In genomic region chr11:73654482-73655021, GRCh38 we compare ENCODE assay signal across 1 cellular context.
TF ChIP-seq lines count a peak whose summit lies in the region.

No MANE protein-coding gene starts in this region.

TF ChIP-seq in HepG2, 621 proteins besides CTCF, POLR2A, EP300 and RAD21 (continued from another document and continues in another):
- TF ChIP-seq, protein P1, sequence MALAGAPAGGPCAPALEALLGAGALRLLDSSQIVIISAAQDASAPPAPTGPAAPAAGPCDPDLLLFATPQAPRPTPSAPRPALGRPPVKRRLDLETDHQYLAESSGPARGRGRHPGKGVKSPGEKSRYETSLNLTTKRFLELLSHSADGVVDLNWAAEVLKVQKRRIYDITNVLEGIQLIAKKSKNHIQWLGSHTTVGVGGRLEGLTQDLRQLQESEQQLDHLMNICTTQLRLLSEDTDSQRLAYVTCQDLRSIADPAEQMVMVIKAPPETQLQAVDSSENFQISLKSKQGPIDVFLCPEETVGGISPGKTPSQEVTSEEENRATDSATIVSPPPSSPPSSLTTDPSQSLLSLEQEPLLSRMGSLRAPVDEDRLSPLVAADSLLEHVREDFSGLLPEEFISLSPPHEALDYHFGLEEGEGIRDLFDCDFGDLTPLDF (CRISPR knock-in tag; IDR thresholded peaks at IDR 0.05), result no peak
- TF ChIP-seq, protein P2, sequence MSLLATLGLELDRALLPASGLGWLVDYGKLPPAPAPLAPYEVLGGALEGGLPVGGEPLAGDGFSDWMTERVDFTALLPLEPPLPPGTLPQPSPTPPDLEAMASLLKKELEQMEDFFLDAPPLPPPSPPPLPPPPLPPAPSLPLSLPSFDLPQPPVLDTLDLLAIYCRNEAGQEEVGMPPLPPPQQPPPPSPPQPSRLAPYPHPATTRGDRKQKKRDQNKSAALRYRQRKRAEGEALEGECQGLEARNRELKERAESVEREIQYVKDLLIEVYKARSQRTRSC (CRISPR knock-in tag; IDR thresholded peaks at IDR 0.05; ENCODE audit: low read depth), result no peak
- TF ChIP-seq NFE2L2 (IDR thresholded peaks at IDR 0.05; ENCODE audit: low read length), result no peak
- TF ChIP-seq U2AF2 (IDR thresholded peaks at IDR 0.05; ENCODE audit: low read depth, low read length), result no peak
- TF ChIP-seq ERF (CRISPR knock-in tag; IDR thresholded peaks at IDR 0.05), result 0 out of 2 replicates have a peak, but pooled peaks have one; percentile 32
- TF ChIP-seq FOXO4 (CRISPR knock-in tag; conservative IDR thresholded peaks at IDR 0.05), result no peak
- TF ChIP-seq KLF6 (CRISPR knock-in tag; IDR thresholded peaks at IDR 0.05), result no peak
- TF ChIP-seq, protein P3, sequence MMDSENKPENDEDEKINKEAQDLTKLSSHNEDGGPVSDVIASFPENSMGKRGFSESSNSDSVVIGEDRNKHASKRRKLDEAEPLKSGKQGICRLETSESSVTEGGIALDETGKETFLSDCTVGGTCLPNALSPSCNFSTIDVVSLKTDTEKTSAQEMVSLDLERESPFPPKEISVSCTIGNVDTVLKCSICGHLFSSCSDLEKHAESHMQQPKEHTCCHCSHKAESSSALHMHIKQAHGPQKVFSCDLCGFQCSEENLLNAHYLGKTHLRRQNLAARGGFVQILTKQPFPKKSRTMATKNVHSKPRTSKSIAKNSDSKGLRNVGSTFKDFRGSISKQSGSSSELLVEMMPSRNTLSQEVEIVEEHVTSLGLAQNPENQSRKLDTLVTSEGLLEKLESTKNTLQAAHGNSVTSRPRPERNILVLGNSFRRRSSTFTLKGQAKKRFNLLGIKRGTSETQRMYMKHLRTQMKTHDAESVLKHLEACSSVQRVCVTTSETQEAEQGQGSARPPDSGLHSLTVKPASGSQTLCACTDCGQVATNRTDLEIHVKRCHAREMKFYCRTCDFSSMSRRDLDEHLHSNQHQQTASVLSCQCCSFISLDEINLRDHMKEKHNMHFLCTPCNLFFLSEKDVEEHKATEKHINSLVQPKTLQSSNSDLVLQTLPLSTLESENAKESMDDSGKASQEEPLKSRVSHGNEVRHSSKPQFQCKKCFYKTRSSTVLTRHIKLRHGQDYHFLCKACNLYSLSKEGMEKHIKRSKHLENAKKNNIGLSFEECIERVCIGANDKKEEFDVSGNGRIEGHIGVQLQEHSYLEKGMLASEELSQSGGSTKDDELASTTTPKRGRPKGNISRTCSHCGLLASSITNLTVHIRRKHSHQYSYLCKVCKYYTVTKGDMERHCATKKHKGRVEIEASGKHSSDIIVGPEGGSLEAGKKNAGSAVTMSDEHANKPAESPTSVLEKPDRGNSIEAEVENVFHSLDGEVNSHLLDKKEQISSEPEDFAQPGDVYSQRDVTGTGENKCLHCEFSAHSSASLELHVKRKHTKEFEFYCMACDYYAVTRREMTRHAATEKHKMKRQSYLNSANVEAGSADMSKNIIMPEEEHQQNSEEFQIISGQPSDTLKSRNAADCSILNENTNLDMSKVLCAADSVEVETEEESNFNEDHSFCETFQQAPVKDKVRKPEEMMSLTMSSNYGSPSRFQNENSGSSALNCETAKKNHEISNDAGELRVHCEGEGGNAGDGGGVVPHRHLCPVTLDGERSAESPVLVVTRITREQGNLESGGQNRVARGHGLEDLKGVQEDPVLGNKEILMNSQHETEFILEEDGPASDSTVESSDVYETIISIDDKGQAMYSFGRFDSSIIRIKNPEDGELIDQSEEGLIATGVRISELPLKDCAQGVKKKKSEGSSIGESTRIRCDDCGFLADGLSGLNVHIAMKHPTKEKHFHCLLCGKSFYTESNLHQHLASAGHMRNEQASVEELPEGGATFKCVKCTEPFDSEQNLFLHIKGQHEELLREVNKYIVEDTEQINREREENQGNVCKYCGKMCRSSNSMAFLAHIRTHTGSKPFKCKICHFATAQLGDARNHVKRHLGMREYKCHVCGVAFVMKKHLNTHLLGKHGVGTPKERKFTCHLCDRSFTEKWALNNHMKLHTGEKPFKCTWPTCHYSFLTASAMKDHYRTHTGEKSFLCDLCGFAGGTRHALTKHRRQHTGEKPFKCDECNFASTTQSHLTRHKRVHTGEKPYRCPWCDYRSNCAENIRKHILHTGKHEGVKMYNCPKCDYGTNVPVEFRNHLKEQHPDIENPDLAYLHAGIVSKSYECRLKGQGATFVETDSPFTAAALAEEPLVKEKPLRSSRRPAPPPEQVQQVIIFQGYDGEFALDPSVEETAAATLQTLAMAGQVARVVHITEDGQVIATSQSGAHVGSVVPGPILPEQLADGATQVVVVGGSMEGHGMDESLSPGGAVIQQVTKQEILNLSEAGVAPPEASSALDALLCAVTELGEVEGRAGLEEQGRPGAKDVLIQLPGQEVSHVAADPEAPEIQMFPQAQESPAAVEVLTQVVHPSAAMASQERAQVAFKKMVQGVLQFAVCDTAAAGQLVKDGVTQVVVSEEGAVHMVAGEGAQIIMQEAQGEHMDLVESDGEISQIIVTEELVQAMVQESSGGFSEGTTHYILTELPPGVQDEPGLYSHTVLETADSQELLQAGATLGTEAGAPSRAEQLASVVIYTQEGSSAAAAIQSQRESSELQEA (CRISPR knock-in tag; IDR thresholded peaks at IDR 0.05; ENCODE audit: not compliant biosample characterization), result no peak
- TF ChIP-seq NR1H2 (CRISPR knock-in tag; IDR thresholded peaks at IDR 0.05; ENCODE audit: borderline replicate concordance, low read depth), result no peak
- TF ChIP-seq, protein P4, sequence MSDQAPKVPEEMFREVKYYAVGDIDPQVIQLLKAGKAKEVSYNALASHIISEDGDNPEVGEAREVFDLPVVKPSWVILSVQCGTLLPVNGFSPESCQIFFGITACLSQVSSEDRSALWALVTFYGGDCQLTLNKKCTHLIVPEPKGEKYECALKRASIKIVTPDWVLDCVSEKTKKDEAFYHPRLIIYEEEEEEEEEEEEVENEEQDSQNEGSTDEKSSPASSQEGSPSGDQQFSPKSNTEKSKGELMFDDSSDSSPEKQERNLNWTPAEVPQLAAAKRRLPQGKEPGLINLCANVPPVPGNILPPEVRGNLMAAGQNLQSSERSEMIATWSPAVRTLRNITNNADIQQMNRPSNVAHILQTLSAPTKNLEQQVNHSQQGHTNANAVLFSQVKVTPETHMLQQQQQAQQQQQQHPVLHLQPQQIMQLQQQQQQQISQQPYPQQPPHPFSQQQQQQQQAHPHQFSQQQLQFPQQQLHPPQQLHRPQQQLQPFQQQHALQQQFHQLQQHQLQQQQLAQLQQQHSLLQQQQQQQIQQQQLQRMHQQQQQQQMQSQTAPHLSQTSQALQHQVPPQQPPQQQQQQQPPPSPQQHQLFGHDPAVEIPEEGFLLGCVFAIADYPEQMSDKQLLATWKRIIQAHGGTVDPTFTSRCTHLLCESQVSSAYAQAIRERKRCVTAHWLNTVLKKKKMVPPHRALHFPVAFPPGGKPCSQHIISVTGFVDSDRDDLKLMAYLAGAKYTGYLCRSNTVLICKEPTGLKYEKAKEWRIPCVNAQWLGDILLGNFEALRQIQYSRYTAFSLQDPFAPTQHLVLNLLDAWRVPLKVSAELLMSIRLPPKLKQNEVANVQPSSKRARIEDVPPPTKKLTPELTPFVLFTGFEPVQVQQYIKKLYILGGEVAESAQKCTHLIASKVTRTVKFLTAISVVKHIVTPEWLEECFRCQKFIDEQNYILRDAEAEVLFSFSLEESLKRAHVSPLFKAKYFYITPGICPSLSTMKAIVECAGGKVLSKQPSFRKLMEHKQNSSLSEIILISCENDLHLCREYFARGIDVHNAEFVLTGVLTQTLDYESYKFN (CRISPR knock-in tag; conservative IDR thresholded peaks at IDR 0.05), result peak; percentile 75; the same call in 1 of the 2 replicates
- TF ChIP-seq, protein P5, sequence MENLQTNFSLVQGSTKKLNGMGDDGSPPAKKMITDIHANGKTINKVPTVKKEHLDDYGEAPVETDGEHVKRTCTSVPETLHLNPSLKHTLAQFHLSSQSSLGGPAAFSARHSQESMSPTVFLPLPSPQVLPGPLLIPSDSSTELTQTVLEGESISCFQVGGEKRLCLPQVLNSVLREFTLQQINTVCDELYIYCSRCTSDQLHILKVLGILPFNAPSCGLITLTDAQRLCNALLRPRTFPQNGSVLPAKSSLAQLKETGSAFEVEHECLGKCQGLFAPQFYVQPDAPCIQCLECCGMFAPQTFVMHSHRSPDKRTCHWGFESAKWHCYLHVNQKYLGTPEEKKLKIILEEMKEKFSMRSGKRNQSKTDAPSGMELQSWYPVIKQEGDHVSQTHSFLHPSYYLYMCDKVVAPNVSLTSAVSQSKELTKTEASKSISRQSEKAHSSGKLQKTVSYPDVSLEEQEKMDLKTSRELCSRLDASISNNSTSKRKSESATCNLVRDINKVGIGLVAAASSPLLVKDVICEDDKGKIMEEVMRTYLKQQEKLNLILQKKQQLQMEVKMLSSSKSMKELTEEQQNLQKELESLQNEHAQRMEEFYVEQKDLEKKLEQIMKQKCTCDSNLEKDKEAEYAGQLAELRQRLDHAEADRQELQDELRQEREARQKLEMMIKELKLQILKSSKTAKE (CRISPR knock-in tag; IDR thresholded peaks at IDR 0.05; ENCODE audit: borderline replicate concordance), result no peak
- TF ChIP-seq ZNF549 (CRISPR knock-in tag; IDR thresholded peaks at IDR 0.05), result no peak
- TF ChIP-seq GATAD2A (CRISPR knock-in tag; IDR thresholded peaks at IDR 0.05), result peak; percentile 50
- peak; percentile 89 for TF ChIP-seq HNF4A (CRISPR knock-in tag; IDR thresholded peaks at IDR 0.05)
- TF ChIP-seq ZNF30 (CRISPR knock-in tag; IDR thresholded peaks at IDR 0.05), result no peak
- peak; percentile 43; the same call in 1 of the 2 replicates for TF ChIP-seq ZBTB10 (CRISPR knock-in tag; IDR thresholded peaks at IDR 0.05; ENCODE audit: borderline replicate concordance)
- TF ChIP-seq ZFP41 (CRISPR knock-in tag; IDR thresholded peaks at IDR 0.05; ENCODE audit: borderline replicate concordance), result no peak
- TF ChIP-seq, protein P6, sequence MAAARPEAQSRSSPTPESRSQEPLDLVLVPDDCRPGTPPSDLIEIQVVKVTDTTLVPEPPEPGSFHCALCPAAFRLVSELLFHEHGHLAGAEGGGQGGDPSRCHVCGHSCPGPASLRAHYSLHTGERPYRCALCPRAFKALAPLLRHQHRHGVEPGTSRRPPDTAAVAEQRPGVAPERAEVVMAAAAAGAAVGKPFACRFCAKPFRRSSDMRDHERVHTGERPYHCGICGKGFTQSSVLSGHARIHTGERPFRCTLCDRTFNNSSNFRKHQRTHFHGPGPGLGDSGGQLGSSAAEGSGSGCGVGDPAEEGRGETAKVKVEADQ (CRISPR knock-in tag; IDR thresholded peaks at IDR 0.05; ENCODE audit: borderline replicate concordance), result 0 out of 2 replicates have a peak, but pooled peaks have one; percentile 34
- TF ChIP-seq, protein P7, sequence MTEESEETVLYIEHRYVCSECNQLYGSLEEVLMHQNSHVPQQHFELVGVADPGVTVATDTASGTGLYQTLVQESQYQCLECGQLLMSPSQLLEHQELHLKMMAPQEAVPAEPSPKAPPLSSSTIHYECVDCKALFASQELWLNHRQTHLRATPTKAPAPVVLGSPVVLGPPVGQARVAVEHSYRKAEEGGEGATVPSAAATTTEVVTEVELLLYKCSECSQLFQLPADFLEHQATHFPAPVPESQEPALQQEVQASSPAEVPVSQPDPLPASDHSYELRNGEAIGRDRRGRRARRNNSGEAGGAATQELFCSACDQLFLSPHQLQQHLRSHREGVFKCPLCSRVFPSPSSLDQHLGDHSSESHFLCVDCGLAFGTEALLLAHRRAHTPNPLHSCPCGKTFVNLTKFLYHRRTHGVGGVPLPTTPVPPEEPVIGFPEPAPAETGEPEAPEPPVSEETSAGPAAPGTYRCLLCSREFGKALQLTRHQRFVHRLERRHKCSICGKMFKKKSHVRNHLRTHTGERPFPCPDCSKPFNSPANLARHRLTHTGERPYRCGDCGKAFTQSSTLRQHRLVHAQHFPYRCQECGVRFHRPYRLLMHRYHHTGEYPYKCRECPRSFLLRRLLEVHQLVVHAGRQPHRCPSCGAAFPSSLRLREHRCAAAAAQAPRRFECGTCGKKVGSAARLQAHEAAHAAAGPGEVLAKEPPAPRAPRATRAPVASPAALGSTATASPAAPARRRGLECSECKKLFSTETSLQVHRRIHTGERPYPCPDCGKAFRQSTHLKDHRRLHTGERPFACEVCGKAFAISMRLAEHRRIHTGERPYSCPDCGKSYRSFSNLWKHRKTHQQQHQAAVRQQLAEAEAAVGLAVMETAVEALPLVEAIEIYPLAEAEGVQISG (CRISPR knock-in tag; IDR thresholded peaks at IDR 0.05), result peak; percentile 21; the same call in 1 of the 2 replicates
- TF ChIP-seq ZNF484 (CRISPR knock-in tag; IDR thresholded peaks at IDR 0.05; ENCODE audit: borderline replicate concordance, low read depth), result no peak
- 0 out of 2 replicates have a peak, but pooled peaks have one; percentile 12 for TF ChIP-seq POGZ (CRISPR knock-in tag; IDR thresholded peaks at IDR 0.05)
- TF ChIP-seq, protein P8, sequence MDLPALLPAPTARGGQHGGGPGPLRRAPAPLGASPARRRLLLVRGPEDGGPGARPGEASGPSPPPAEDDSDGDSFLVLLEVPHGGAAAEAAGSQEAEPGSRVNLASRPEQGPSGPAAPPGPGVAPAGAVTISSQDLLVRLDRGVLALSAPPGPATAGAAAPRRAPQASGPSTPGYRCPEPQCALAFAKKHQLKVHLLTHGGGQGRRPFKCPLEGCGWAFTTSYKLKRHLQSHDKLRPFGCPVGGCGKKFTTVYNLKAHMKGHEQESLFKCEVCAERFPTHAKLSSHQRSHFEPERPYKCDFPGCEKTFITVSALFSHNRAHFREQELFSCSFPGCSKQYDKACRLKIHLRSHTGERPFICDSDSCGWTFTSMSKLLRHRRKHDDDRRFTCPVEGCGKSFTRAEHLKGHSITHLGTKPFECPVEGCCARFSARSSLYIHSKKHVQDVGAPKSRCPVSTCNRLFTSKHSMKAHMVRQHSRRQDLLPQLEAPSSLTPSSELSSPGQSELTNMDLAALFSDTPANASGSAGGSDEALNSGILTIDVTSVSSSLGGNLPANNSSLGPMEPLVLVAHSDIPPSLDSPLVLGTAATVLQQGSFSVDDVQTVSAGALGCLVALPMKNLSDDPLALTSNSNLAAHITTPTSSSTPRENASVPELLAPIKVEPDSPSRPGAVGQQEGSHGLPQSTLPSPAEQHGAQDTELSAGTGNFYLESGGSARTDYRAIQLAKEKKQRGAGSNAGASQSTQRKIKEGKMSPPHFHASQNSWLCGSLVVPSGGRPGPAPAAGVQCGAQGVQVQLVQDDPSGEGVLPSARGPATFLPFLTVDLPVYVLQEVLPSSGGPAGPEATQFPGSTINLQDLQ (CRISPR knock-in tag; IDR thresholded peaks at IDR 0.05), result no peak
